ENCODE assay signal across 18 cellular contexts in genomic region chr9:134561427-134562145, GRCh38.
"Had no signal": no experiment of that assay in that cellular context is flagged by ENCODE, and none has a peak within 500 bp of the region (broad histone marks: within the 10 kb centered on the region; RNA-seq: fewer than 3 reads in every experiment).

No MANE protein-coding gene starts in this region.

- DNase-seq: activated CD4-positive, alpha-beta T cell treated with anti-CD3 and anti-CD28 coated beads, Interleukin-2, amount 10 ng/mL, durations not matched to agents 7 days and 5 days; activated CD4-positive, CD25-positive, alpha-beta regulatory T cell treated with anti-CD3 and anti-CD28 coated beads, Interleukin-2, amount 50 U/mL, for 72 hours; activated naive CD4-positive, alpha-beta T cell treated with Interleukin-2 at 50 U/mL for 16 hours; activated naive CD8-positive, alpha-beta T cell treated with anti-CD3 and anti-CD28 coated beads for 36 hours; activated T-cell treated with anti-CD3 and anti-CD28 coated beads, Interleukin-2, amount 50 U/mL, for 1 hour; central memory CD4-positive, alpha-beta T cell; heart right ventricle; naive B cell; occipital lobe; stimulated activated CD4-positive, alpha-beta T cell treated with anti-CD3 and anti-CD28 coated beads, Interleukin-12 subunit alpha, Interleukin-12 subunit beta, amount 100 ng/mL, for 4 hours; T-cell; WERI-Rb-1 had no signal

- H3K27ac ChIP-seq: dorsolateral prefrontal cortex, heart right ventricle, left lung, tibial nerve, uterus, WERI-Rb-1 had no signal

- H3K9me3 ChIP-seq: mucosa of descending colon had no signal

- H3K27me3 ChIP-seq: dorsolateral prefrontal cortex, tibial nerve, uterus had no signal

- H3K4me1 ChIP-seq: heart right ventricle, left lung, tibial nerve, uterus had no signal

- ATAC-seq: activated T-helper 17 cell treated with anti-CD3 and anti-CD28 coated beads, Interleukin-2, amount 50 U/mL, for 72 hours; heart right ventricle; left lung; mucosa of descending colon; T-cell had no signal

- H3K36me3 ChIP-seq: heart right ventricle, left lung, tibial nerve, uterus, WERI-Rb-1 had no signal

- H3K4me3 ChIP-seq: dorsolateral prefrontal cortex, heart right ventricle, left lung, mucosa of descending colon, tibial nerve, uterus had no signal
